Comparison of ENCODE assay signal across 8 cellular contexts in the genomic region with DNA sequence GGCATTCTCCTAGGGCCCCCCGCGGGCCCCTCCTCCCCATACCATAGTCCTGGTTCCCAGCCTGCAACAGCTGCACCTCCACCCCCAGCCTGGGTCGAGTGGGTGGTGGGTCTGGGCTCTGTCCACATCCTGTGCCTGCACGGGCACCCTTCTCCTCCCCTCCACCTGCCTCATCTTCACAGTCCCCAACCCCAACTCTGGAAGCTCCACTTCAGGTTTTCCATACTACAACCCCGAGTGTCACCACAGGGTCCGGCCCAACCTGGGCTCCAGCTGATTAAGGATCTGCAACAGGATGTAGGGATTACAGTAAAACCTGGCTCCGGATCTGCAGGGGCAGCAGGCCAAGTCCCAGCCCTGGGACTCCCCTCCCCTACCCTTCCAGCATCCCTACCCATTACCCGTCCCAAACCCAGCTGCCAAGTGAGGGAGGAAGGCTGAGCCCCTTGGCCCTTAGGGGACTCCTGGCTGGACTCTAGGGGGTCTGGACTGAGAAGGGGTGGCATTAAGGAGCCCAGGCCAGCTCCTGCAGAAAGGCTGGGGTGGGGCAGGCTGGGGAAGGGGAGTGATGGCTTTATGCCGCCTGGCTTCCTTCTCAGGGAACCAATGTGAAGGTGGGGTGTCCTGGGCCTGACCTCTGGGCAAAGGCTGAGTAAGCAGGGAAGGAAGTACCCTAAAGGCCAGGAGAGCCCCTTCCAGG.
DNase-seq lines count a peak whose midpoint lies in the region; ATAC-seq and TF ChIP-seq lines count a peak whose summit lies in the region.

No MANE protein-coding gene starts in this region.

- H3K4me3 ChIP-seq in NB4 (ENCODE audit: low read depth, low read length) (no peak overlapping the region), lung (no peak overlapping the region), vagina (no peak overlapping the region)

- peaks cover 12 to 54% of the 10 kb centered on the region in 2 donors for H3K4me1 ChIP-seq in lung (ENCODE audit: control insufficient read depth in 2 of 2, insufficient read depth in 2 of 2, low read length in 2 of 2)
- peaks cover 73% of the 10 kb centered on the region for H3K4me1 ChIP-seq in vagina

- no peak overlapping the region for H3K4me3 Mint-ChIP-seq in activated naive CD8-positive, alpha-beta T cell treated with anti-CD3 and anti-CD28 coated beads, Interleukin-2, amount 10 ng/mL, durations not matched to agents 7 days and 5 days

- H3K36me3 ChIP-seq in lung (ENCODE audit: control insufficient read depth in 2 of 2, insufficient read depth in 2 of 2, low read length in 2 of 2) = no peaks in the 10 kb centered on the region
- H3K36me3 ChIP-seq in vagina = no peaks in the 10 kb centered on the region

- no peaks in the 10 kb centered on the region for H3K27me3 ChIP-seq in lung (ENCODE audit: control insufficient read depth, insufficient read depth)
- H3K27me3 ChIP-seq in vagina = no peaks in the 10 kb centered on the region

- no peak for TF ChIP-seq CTCF in NB4 (IDR thresholded peaks at IDR 0.05; ENCODE audit: low read depth, low read length)
- TF ChIP-seq CTCF in lung (IDR thresholded peaks at IDR 0.05; ENCODE audit: control extremely low read depth, extremely low read depth) = no peak
- TF ChIP-seq CTCF in vagina (IDR thresholded peaks at IDR 0.05) = no peak

- peaks cover 2% of the 10 kb centered on the region for H3K4me1 Mint-ChIP-seq in activated naive CD8-positive, alpha-beta T cell treated with anti-CD3 and anti-CD28 coated beads, Interleukin-2, amount 10 ng/mL, durations not matched to agents 7 days and 5 days

- H3K27me3 Mint-ChIP-seq in activated naive CD8-positive, alpha-beta T cell treated with anti-CD3 and anti-CD28 coated beads, Interleukin-2, amount 10 ng/mL, durations not matched to agents 7 days and 5 days = no peaks in the 10 kb centered on the region

- ATAC-seq in activated naive CD8-positive, alpha-beta T cell treated with anti-CD3 and anti-CD28 coated beads, Interleukin-2, amount 10 ng/mL, durations not matched to agents 7 days and 5 days (ENCODE audit: low read depth) = peak; percentile 25
- ATAC-seq in lung (ENCODE audit: insufficient read depth, low FRiP score) = peak; percentile 15
- no peak for ATAC-seq in HG03354 (IDR thresholded peaks at IDR 0.05; ENCODE audit: poor library complexity, severe bottlenecking, unreplicated experiment)

- H3K36me3 Mint-ChIP-seq in activated naive CD8-positive, alpha-beta T cell treated with anti-CD3 and anti-CD28 coated beads, Interleukin-2, amount 10 ng/mL, durations not matched to agents 7 days and 5 days = no peaks in the 10 kb centered on the region

- WGBS in lung, 2 donors = 39 to 43% methylated on average over 9 of the region's 9 CpGs

- no peak for TF ChIP-seq POLR2A in NB4 (IDR thresholded peaks at IDR 0.05; ENCODE audit: extremely low read depth, insufficient read length)
- TF ChIP-seq POLR2A in vagina (IDR thresholded peaks at IDR 0.05) = no peak

- intact Hi-C loops in vagina (cut with DNase I) = loop anchor here (10.0 kb wide), 1 partner anchor 115 kb away; a partner anchor contains a TSS

- H3K27ac ChIP-seq in lung (ENCODE audit: low read depth in 1 of 2, low read length in 1 of 2) (peak overlapping the region in 1 of 2 donors; percentile 78), vagina (no peak overlapping the region)

- H3K27ac Mint-ChIP-seq in activated naive CD8-positive, alpha-beta T cell treated with anti-CD3 and anti-CD28 coated beads, Interleukin-2, amount 10 ng/mL, durations not matched to agents 7 days and 5 days = no peak overlapping the region

- POLR2A ChIA-PET in activated naive CD8-positive, alpha-beta T cell treated with anti-CD3 and anti-CD28 coated beads, Interleukin-2, amount 10 ng/mL, durations not matched to agents 7 days and 5 days (lab: Charles Lee) = no interaction called here

- DNase-seq in EH (ENCODE audit: low read depth) (peak; percentile 72), NB4 (ENCODE audit: low read depth) (peak; percentile 58), lung (ENCODE audit: low spot score) (peak; percentile 49), vagina (ENCODE audit: extremely low spot score in 2 of 2) (no peak), NOMO-1 (lab: John Stamatoyannopoulos, UW; ENCODE audit: unreplicated experiment in 2 of 2) (no peak)
- DNase-seq in activated naive CD8-positive, alpha-beta T cell treated with anti-CD3 and anti-CD28 coated beads, Interleukin-2, amount 10 ng/mL, durations not matched to agents 7 days and 5 days = no peak
- DNase-seq in stimulated activated CD4-positive, alpha-beta T cell treated with anti-CD3 and anti-CD28 coated beads, Interleukin-1b, Interleukin-23, amount 100 ng/mL, for 48 hours = no peak

- H3K9me3 ChIP-seq in lung (ENCODE audit: control insufficient read depth in 2 of 2, insufficient read depth in 1 of 2, low read length in 1 of 2) (no peaks in the 10 kb centered on the region), vagina (no peaks in the 10 kb centered on the region)

- H3K9me3 Mint-ChIP-seq in activated naive CD8-positive, alpha-beta T cell treated with anti-CD3 and anti-CD28 coated beads, Interleukin-2, amount 10 ng/mL, durations not matched to agents 7 days and 5 days = no peaks in the 10 kb centered on the region

Comparison
In these comparisons a context has a peak if more than half of its experiments do, and no peak if none do; other contexts are left out.
1. DNase-seq: peak in EH (single experiment), NB4 (single experiment) and lung (single experiment); none in activated naive CD8-positive, alpha-beta T cell treated with anti-CD3 and anti-CD28 coated beads, Interleukin-2, amount 10 ng/mL, durations not matched to agents 7 days and 5 days (single experiment), vagina (0 of 2), NOMO-1 (0 of 2) and stimulated activated CD4-positive, alpha-beta T cell treated with anti-CD3 and anti-CD28 coated beads, Interleukin-1b, Interleukin-23, amount 100 ng/mL, for 48 hours (single experiment).